In genomic region chr5:119257613-119258012, GRCh38 we compare ENCODE assay signal across 6 cellular contexts.
"Had no signal": no experiment of that assay in that cellular context is flagged by ENCODE, and none has a peak within 500 bp of the region (broad histone marks: within the 10 kb centered on the region; RNA-seq: fewer than 3 reads in every experiment).

No MANE protein-coding gene starts in this region.

- DNase-seq: GDM1, GF-D8 had no signal

- FAIRE-seq: G401.6, GM12891, GM12892, GM18507 had no signal
